8 cellular contexts compared by ENCODE assay signal in the genomic region with DNA sequence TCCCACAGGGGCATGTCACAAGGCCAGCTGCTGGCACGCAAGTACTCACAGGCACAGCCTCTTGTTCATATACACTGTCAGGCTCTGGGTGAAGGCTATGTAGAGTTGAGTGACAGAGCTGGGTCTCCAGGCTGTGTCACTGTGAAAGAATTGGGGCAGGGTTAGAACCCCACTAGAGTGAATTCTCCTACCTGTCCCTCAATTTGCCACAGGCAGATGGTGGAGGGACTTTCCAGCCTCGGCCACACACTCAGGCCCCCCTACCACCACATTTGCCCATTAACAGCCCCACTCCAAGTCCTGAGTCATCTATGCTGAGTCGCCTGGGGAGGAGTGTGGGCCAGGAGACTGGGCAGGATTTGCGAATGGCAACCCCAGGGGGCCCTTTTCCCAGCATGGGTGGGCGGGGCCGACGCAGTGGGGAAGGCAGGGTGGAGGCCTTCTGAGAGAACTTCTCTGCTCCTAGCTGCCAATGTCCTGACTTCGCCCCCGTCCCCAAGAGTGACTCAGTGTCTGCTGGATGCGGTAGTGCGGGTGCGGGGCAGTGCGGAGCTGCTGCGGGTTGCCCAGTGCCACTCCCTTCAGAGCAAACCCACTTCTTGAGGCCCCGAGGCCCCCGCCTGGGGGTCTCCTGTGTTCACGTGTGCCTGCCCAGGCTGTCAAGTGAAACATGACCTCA. TPM values are rescaled to one million over a fixed set of nuclear protein-coding genes. Genes with fewer than 3 reads are reported as not detected.
A peak's percentile ranks its signal among the peaks of the same experiment; 100 is the strongest.
DNase-seq lines count a peak whose midpoint lies in the region; ATAC-seq and TF ChIP-seq lines count a peak whose summit lies in the region.

No MANE protein-coding gene starts in this region.

- ATAC-seq in naive B cell (ENCODE audit: low read depth in 2 of 2) (no peak), GM19035 (IDR thresholded peaks at IDR 0.05; ENCODE audit: unreplicated experiment) (no peak)

- H3K27me3 Mint-ChIP-seq in naive B cell, result no peaks in the 10 kb centered on the region

- no peaks in the 10 kb centered on the region for H3K9me3 Mint-ChIP-seq in naive B cell

- peaks cover 70 to 92% (median 88%) of the 10 kb centered on the region in 3 donors for H3K4me1 Mint-ChIP-seq in naive B cell

- peak overlapping the region in 6 of 8 donors; percentile 4 to 60 (median 28) for H3K4me3 Mint-ChIP-seq in naive B cell

- in situ Hi-C loops in GM13976 (cut with MboI; ENCODE audit: low sequenced_read_pairs, unreplicated experiment), result no loop called here

- H3K36me3 Mint-ChIP-seq in naive B cell, result no peaks in the 10 kb centered on the region

- no peak for TF ChIP-seq CTCF in GM13976 (IDR thresholded peaks at IDR 0.05; ENCODE audit: borderline replicate concordance, control extremely low read depth, extremely low read depth, insufficient read depth, missing control alignments)

- peak; percentile 41 to 58 for DNase-seq in activated CD4-positive, alpha-beta T cell treated with anti-CD3 and anti-CD28 coated beads, Interleukin-2, amount 50 U/mL, for 48 hours
- no peak for DNase-seq in activated CD4-positive, alpha-beta T cell treated with anti-CD3 and anti-CD28 coated beads for 4 hours
- DNase-seq in NAMALWA (ENCODE audit: low spot score) (peak; percentile 59), cerebellar cortex (ENCODE audit: low spot score) (peak; percentile 67), naive B cell (no peak), NCI-H2081 (lab: John Stamatoyannopoulos, UW) (no peak), GM13976 (ENCODE audit: low spot score) (no peak)

- H3K27ac Mint-ChIP-seq in naive B cell, result peak overlapping the region; percentile 33 to 94 (median 64)

RNA-seq across cellular contexts. Expression of gene PSD2, which starts 50.3 kb away (rescaled TPM):
- not detected for polyA plus RNA-seq in naive B cell (ENCODE audit: low read depth in 6 of 6)

Comparison
In these comparisons a context has a peak if more than half of its experiments do, and no peak if none do; other contexts are left out.
1. DNase-seq: peak in activated CD4-positive, alpha-beta T cell treated with anti-CD3 and anti-CD28 coated beads, Interleukin-2, amount 50 U/mL, for 48 hours (2 of 2), NAMALWA (single experiment) and cerebellar cortex (single experiment); none in activated CD4-positive, alpha-beta T cell treated with anti-CD3 and anti-CD28 coated beads for 4 hours (0 of 2), naive B cell (single experiment), NCI-H2081 (0 of 2) and GM13976 (single experiment).